14 cellular contexts compared by ENCODE assay signal in the genomic region with DNA sequence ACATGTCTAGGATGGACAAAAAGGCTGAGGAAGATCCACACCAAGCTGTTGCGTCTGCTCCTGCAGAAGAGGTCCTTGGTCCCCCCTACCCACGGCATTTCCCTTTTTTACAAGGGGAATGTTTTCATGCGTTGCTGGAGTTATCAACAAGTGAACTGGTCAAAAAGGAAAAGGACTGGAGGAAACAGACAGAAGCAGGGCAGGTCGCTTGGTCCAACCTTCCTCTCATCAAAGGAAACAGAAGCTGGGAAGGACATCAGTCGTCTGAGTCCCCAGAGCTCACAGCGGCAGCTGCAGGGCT. TPM values are rescaled to one million over a fixed set of nuclear protein-coding genes. Genes with fewer than 3 reads are reported as not detected.
DNase-seq lines count a peak whose midpoint lies in the region; TF ChIP-seq lines count a peak whose summit lies in the region.
"Had no signal": no experiment of that assay in that cellular context is flagged by ENCODE, and none has a peak within 500 bp of the region (broad histone marks: within the 10 kb centered on the region; RNA-seq: fewer than 3 reads in every experiment).

No MANE protein-coding gene starts in this region.

- CTCF ChIA-PET in Caco-2 (lab: Charles Lee) = interaction anchor here (4.7 kb wide), 1 partner anchor 22 kb away, joined by 30 read pairs; no protein-coding TSS in a partner anchor

- intact Hi-C loops in Caco-2 (cut with micrococcal nuclease; ENCODE audit: unreplicated experiment) (no loop called here), spleen (cut with DNase I; ENCODE audit: low total_unique reads) (no loop called here)

- no peaks in the 10 kb centered on the region for H3K36me3 ChIP-seq in Caco-2 (ENCODE audit: control insufficient read depth, insufficient read depth, low read length)
- no peaks in the 10 kb centered on the region for H3K36me3 ChIP-seq in iPS-20b (ENCODE audit: insufficient read depth, low read depth, low read length)
- peaks cover 0 to 49% (median 5%) of the 10 kb centered on the region in 6 donors for H3K36me3 ChIP-seq in spleen
- H3K36me3 ChIP-seq: neural progenitor cell, SJCRH30 had no signal

- no peak for TF ChIP-seq POLR2A in spleen (IDR thresholded peaks at IDR 0.05)

- H3K27ac Mint-ChIP-seq in Caco-2 (ENCODE audit: unreplicated experiment) = peak overlapping the region; percentile 42

- TF ChIP-seq CTCF in Caco-2 (IDR thresholded peaks at IDR 0.05; ENCODE audit: insufficient read depth in 1 of 2, low read depth in 1 of 2, low read length in 1 of 2, severe bottlenecking in 1 of 2, unreplicated experiment in 1 of 2) (no peak), VCaP (conservative IDR thresholded peaks at IDR 0.05) (no peak), spleen (IDR thresholded peaks at IDR 0.05 in 8 of 11, conservative IDR thresholded peaks at IDR 0.05 in 3 of 11) (no peak)

- H3K4me1 ChIP-seq in Caco-2 = peaks cover 21% of the 10 kb centered on the region
- H3K4me1 ChIP-seq in iPS-20b (ENCODE audit: insufficient read depth, low read length) = peaks cover 23% of the 10 kb centered on the region
- peaks cover 25 to 94% (median 68%) of the 10 kb centered on the region in 6 donors for H3K4me1 ChIP-seq in spleen

- WGBS in spleen, 5 donors = 67 to 84% (median 76%) methylated on average over 6 of the region's 6 CpGs

- H3K9me3 ChIP-seq in Caco-2 (no peaks in the 10 kb centered on the region), iPS-20b (ENCODE audit: insufficient read depth, low read depth, low read length) (no peaks in the 10 kb centered on the region), spleen (peaks cover 0 to 8% (median 0%) of the 10 kb centered on the region in 8 donors)
- H3K9me3 ChIP-seq: SJCRH30 had no signal

- H3K27ac ChIP-seq in VCaP (peak overlapping the region; percentile 82), iPS-20b (ENCODE audit: low read length) (peak overlapping the region; percentile 55), spleen (peak overlapping the region; percentile 22 to 73 (median 42))
- H3K27ac ChIP-seq: neural progenitor cell, SJCRH30 had no signal

- peak overlapping the region; percentile 10; the same call in 1 of the 2 replicates for H3K9ac ChIP-seq in iPS-20b (ENCODE audit: low read depth, low read length)
- H3K9ac ChIP-seq: neural progenitor cell had no signal

- H3K27me3 Mint-ChIP-seq in Caco-2 (ENCODE audit: insufficient read depth, unreplicated experiment) = no peaks in the 10 kb centered on the region
- H3K27me3 Mint-ChIP-seq: activated CD8-positive, alpha-beta T cell treated with anti-CD3 and anti-CD28 coated beads for 36 hours had no signal

- peaks cover 9% of the 10 kb centered on the region for H3K4me1 Mint-ChIP-seq in Caco-2 (ENCODE audit: low read depth, unreplicated experiment)

- no peaks in the 10 kb centered on the region for H3K27me3 ChIP-seq in Caco-2 (replicated peaks; ENCODE audit: control insufficient read depth, insufficient read depth, low read length)
- H3K27me3 ChIP-seq in iPS-20b (ENCODE audit: insufficient read depth, low read length) = no peaks in the 10 kb centered on the region
- no peaks in the 10 kb centered on the region for H3K27me3 ChIP-seq in spleen (replicated peaks in 1 of 7)
- H3K27me3 ChIP-seq: neural progenitor cell, SJCRH30 had no signal

- no peak overlapping the region for H3K4me3 Mint-ChIP-seq in Caco-2 (ENCODE audit: unreplicated experiment)
- H3K4me3 Mint-ChIP-seq: activated CD8-positive, alpha-beta T cell treated with anti-CD3 and anti-CD28 coated beads for 36 hours; neural progenitor cell had no signal

- H3K4me3 ChIP-seq in Caco-2 (ENCODE audit: low read depth, low read length) (no peak overlapping the region), iPS-20b (ENCODE audit: low read length) (no peak overlapping the region), spleen (no peak overlapping the region)
- H3K4me3 ChIP-seq: GM12878, neural progenitor cell, SJCRH30 had no signal

- POLR2A ChIA-PET in Caco-2 (lab: Charles Lee) = no interaction called here

- DNase-seq in Caco-2 = no peak
- no peak for DNase-seq in spleen
- no peak for DNase-seq in LoVo (ENCODE audit: low spot score)
- no peak for DNase-seq in NCI-H1417 (lab: John Stamatoyannopoulos, UW)
- no peak for DNase-seq in NCI-H2029 (lab: John Stamatoyannopoulos, UW)
- DNase-seq in NCI-H524 (lab: John Stamatoyannopoulos, UW) = no peak
- DNase-seq: anterior cingulate cortex, left ventricle myocardium superior had no signal

- BruUV-seq in Caco-2 (replicated peaks; lab: Mats Ljungman, UMichigan) = no TSS peak

- no peaks in the 10 kb centered on the region for H3K9me3 Mint-ChIP-seq in Caco-2 (ENCODE audit: unreplicated experiment)
- H3K9me3 Mint-ChIP-seq: activated CD8-positive, alpha-beta T cell treated with anti-CD3 and anti-CD28 coated beads for 36 hours; neural progenitor cell had no signal

- H3K36me3 Mint-ChIP-seq in Caco-2 (ENCODE audit: insufficient read depth, unreplicated experiment) = peaks cover 35% of the 10 kb centered on the region
- H3K36me3 Mint-ChIP-seq: neural progenitor cell had no signal

RNA-seq across cellular contexts. Expression of a gene that starts 26.1 kb away (rescaled TPM):
- total RNA-seq in Caco-2 (2022) (248 and 284 TPM in 2 replicates), spleen (100 to 1,000 TPM; 154 to 249 (median 199) TPM)
- 100 to 1,000 TPM; 145 to 385 (median 371) TPM for polyA plus RNA-seq in spleen

RNA-seq across cellular contexts. Expression of a gene that starts 44.7 kb away (rescaled TPM):
- total RNA-seq in Caco-2 (2022) (97.7 and 98.0 TPM in 2 replicates), spleen (10 to 100 TPM in 2 of 7 donors, 1 to 10 TPM in 5; 1.5 to 17.2 (median 5.3) TPM)
- polyA plus RNA-seq in spleen = 1 to 10 TPM in 2 of 3 donors, under 1 TPM in 1; 1.00 to 3.9 (median 2.5) TPM

RNA-seq across cellular contexts. Expression of a gene that starts 52.6 kb away (rescaled TPM):
- 44.3 and 54.9 TPM in 2 replicates for total RNA-seq in Caco-2 (2022)
- 10 to 100 TPM in 4 of 7 donors, 1 to 10 TPM in 3; 7.2 to 28.2 (median 11.7) TPM for total RNA-seq in spleen
- polyA plus RNA-seq in spleen = 10 to 100 TPM; 16.6 to 24.5 (median 16.8) TPM

RNA-seq across cellular contexts. Expression of a gene that starts 52.7 kb away (rescaled TPM):
- 37.3 and 40.4 TPM in 2 replicates for total RNA-seq in Caco-2 (2022)
- 100 to 1,000 TPM in 3 of 7 donors, 10 to 100 TPM in 4; 63.7 to 135 (median 99.1) TPM for total RNA-seq in spleen
- polyA plus RNA-seq in spleen = 100 to 1,000 TPM in 1 of 3 donors, 10 to 100 TPM in 2; 55.7 to 132 (median 75.1) TPM

RNA-seq across cellular contexts. Expression of a gene that starts 52.8 kb away (rescaled TPM):
- total RNA-seq in Caco-2 (2022) (251 and 268 TPM in 2 replicates), spleen (100 to 1,000 TPM in 3 of 7 donors, 10 to 100 TPM in 4; 84.1 to 112 (median 96.8) TPM)
- polyA plus RNA-seq in spleen = 100 to 1,000 TPM; 187 to 259 (median 225) TPM
